1 cellular context compared by ENCODE assay signal in the genomic region with DNA sequence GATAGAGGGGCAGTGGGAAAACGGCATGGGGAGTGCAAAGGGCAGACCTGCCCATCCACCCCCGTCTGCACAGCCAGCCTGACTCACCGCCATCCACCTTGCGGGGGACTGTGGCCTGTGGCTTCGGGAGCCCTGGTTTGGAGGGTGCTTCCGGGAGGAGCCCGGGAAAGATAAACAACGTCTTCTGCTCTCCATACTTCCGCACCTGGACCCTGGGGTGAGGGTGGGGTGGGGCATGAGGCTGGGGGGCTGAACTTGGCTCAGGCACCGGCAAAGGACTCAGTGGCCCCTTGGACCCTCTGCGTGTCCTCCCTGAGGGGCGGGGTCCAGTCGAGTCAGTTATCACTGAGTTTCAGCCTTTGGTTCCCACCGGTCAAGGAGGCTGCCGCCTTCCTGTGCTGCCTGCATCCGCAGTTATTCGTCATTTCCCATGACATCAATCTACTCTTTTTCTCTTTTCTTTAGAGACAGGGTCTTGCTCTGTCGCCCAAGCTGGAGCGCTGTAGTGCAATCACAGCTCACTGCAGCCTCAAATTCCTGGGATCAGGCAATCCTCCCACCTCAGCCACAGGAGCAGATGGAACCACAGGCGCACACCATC.
TF ChIP-seq lines count a peak whose summit lies in the region.

No MANE protein-coding gene starts in this region.

TF ChIP-seq in HepG2, 621 proteins besides CTCF, POLR2A, EP300 and RAD21 (continued from another document and continues in another):
- no peak for TF ChIP-seq MXD3 (CRISPR knock-in tag; IDR thresholded peaks at IDR 0.05)
- no peak for TF ChIP-seq HNRNPH1 (optimal IDR thresholded peaks at IDR 0.05; ENCODE audit: low read depth, low read length)
- no peak for TF ChIP-seq KAT7 (CRISPR knock-in tag; IDR thresholded peaks at IDR 0.05; ENCODE audit: borderline replicate concordance)
- TF ChIP-seq KAT8 (CRISPR knock-in tag; IDR thresholded peaks at IDR 0.05) = peak; percentile 61
- no peak for TF ChIP-seq ZNF136 (CRISPR knock-in tag; IDR thresholded peaks at IDR 0.05; ENCODE audit: low read depth)
- TF ChIP-seq GATAD1 (CRISPR knock-in tag; IDR thresholded peaks at IDR 0.05) = peak; percentile 44; the same call in 1 of the 2 replicates
- peak; percentile 60; the same call in 1 of the 2 replicates for TF ChIP-seq RXRB (CRISPR knock-in tag; IDR thresholded peaks at IDR 0.05; ENCODE audit: borderline replicate concordance)
- TF ChIP-seq CCAR2 (optimal IDR thresholded peaks at IDR 0.05; ENCODE audit: low read depth, low read length) = no peak
- no peak for TF ChIP-seq CCDC6 (CRISPR knock-in tag; IDR thresholded peaks at IDR 0.05)
- TF ChIP-seq, protein P1, sequence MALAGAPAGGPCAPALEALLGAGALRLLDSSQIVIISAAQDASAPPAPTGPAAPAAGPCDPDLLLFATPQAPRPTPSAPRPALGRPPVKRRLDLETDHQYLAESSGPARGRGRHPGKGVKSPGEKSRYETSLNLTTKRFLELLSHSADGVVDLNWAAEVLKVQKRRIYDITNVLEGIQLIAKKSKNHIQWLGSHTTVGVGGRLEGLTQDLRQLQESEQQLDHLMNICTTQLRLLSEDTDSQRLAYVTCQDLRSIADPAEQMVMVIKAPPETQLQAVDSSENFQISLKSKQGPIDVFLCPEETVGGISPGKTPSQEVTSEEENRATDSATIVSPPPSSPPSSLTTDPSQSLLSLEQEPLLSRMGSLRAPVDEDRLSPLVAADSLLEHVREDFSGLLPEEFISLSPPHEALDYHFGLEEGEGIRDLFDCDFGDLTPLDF (CRISPR knock-in tag; IDR thresholded peaks at IDR 0.05) = no peak
- 0 out of 2 replicates have a peak, but pooled peaks have one; percentile 35 for TF ChIP-seq HNRNPL (IDR thresholded peaks at IDR 0.05; ENCODE audit: low read depth, low read length)
- TF ChIP-seq PBX2 (CRISPR knock-in tag; IDR thresholded peaks at IDR 0.05) = no peak
- peak; percentile 47 for TF ChIP-seq ZFX (CRISPR knock-in tag; IDR thresholded peaks at IDR 0.05; ENCODE audit: low read depth)
- no peak; the same call in 1 of the 2 replicates for TF ChIP-seq MEIS2 (CRISPR knock-in tag; IDR thresholded peaks at IDR 0.05)
- no peak for TF ChIP-seq TSC22D2 (CRISPR knock-in tag; IDR thresholded peaks at IDR 0.05; ENCODE audit: borderline replicate concordance)
- peak; percentile 46; the same call in 1 of the 2 replicates for TF ChIP-seq ZNF441 (CRISPR knock-in tag; IDR thresholded peaks at IDR 0.05; ENCODE audit: borderline replicate concordance)
- TF ChIP-seq MBD4 (IDR thresholded peaks at IDR 0.05; ENCODE audit: borderline replicate concordance, low read length) = no peak
- peak; percentile 77 for TF ChIP-seq ERF (CRISPR knock-in tag; IDR thresholded peaks at IDR 0.05)
- TF ChIP-seq, protein P2, sequence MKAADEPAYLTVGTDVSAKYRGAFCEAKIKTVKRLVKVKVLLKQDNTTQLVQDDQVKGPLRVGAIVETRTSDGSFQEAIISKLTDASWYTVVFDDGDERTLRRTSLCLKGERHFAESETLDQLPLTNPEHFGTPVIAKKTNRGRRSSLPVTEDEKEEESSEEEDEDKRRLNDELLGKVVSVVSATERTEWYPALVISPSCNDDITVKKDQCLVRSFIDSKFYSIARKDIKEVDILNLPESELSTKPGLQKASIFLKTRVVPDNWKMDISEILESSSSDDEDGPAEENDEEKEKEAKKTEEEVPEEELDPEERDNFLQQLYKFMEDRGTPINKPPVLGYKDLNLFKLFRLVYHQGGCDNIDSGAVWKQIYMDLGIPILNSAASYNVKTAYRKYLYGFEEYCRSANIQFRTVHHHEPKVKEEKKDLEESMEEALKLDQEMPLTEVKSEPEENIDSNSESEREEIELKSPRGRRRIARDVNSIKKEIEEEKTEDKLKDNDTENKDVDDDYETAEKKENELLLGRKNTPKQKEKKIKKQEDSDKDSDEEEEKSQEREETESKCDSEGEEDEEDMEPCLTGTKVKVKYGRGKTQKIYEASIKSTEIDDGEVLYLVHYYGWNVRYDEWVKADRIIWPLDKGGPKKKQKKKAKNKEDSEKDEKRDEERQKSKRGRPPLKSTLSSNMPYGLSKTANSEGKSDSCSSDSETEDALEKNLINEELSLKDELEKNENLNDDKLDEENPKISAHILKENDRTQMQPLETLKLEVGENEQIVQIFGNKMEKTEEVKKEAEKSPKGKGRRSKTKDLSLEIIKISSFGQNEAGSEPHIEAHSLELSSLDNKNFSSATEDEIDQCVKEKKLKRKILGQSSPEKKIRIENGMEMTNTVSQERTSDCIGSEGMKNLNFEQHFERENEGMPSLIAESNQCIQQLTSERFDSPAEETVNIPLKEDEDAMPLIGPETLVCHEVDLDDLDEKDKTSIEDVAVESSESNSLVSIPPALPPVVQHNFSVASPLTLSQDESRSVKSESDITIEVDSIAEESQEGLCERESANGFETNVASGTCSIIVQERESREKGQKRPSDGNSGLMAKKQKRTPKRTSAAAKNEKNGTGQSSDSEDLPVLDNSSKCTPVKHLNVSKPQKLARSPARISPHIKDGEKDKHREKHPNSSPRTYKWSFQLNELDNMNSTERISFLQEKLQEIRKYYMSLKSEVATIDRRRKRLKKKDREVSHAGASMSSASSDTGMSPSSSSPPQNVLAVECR (CRISPR knock-in tag; IDR thresholded peaks at IDR 0.05; ENCODE audit: borderline replicate concordance) = peak; percentile 54; the same call in 1 of the 2 replicates
- TF ChIP-seq, protein P3, sequence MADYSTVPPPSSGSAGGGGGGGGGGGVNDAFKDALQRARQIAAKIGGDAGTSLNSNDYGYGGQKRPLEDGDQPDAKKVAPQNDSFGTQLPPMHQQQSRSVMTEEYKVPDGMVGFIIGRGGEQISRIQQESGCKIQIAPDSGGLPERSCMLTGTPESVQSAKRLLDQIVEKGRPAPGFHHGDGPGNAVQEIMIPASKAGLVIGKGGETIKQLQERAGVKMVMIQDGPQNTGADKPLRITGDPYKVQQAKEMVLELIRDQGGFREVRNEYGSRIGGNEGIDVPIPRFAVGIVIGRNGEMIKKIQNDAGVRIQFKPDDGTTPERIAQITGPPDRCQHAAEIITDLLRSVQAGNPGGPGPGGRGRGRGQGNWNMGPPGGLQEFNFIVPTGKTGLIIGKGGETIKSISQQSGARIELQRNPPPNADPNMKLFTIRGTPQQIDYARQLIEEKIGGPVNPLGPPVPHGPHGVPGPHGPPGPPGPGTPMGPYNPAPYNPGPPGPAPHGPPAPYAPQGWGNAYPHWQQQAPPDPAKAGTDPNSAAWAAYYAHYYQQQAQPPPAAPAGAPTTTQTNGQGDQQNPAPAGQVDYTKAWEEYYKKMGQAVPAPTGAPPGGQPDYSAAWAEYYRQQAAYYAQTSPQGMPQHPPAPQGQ (CRISPR knock-in tag; IDR thresholded peaks at IDR 0.05; ENCODE audit: borderline replicate concordance) = no peak
- no peak for TF ChIP-seq ZNF282 (IDR thresholded peaks at IDR 0.05; ENCODE audit: partially characterized antibody)
- no peak for TF ChIP-seq IRX3 (CRISPR knock-in tag; IDR thresholded peaks at IDR 0.05; ENCODE audit: borderline replicate concordance, low read depth)
- TF ChIP-seq ZNF256 (CRISPR knock-in tag; conservative IDR thresholded peaks at IDR 0.05) = no peak
- TF ChIP-seq ZNF292 (CRISPR knock-in tag; IDR thresholded peaks at IDR 0.05; ENCODE audit: borderline replicate concordance, low read depth) = no peak
- TF ChIP-seq CENPX (CRISPR knock-in tag; IDR thresholded peaks at IDR 0.05) = no peak
- TF ChIP-seq PHF21A (CRISPR knock-in tag; IDR thresholded peaks at IDR 0.05) = peak; percentile 75
- peak; percentile 49; the same call in 1 of the 2 replicates for TF ChIP-seq TBX2 (CRISPR knock-in tag; IDR thresholded peaks at IDR 0.05; ENCODE audit: borderline replicate concordance)
- no peak for TF ChIP-seq FOXK2 (IDR thresholded peaks at IDR 0.05)
- TF ChIP-seq TCF7 (IDR thresholded peaks at IDR 0.05; ENCODE audit: low read depth) = no peak
- TF ChIP-seq HNF4G (IDR thresholded peaks at IDR 0.05; ENCODE audit: borderline replicate concordance, low read depth, low read length) = peak; percentile 58
- TF ChIP-seq HNF4G (CRISPR knock-in tag; IDR thresholded peaks at IDR 0.05; ENCODE audit: borderline replicate concordance, low read depth) = no peak
- no peak for TF ChIP-seq ZNF777 (CRISPR knock-in tag; IDR thresholded peaks at IDR 0.05)
- peak; percentile 61; the same call in 1 of the 2 replicates for TF ChIP-seq FOXO1 (CRISPR knock-in tag; IDR thresholded peaks at IDR 0.05)
- TF ChIP-seq ETV5 (CRISPR knock-in tag; IDR thresholded peaks at IDR 0.05; ENCODE audit: borderline replicate concordance) = peak; percentile 92
- TF ChIP-seq SYNCRIP (IDR thresholded peaks at IDR 0.05; ENCODE audit: insufficient read depth, low read depth, low read length) = no peak
- peak; percentile 80 for TF ChIP-seq ELF1 (CRISPR knock-in tag; IDR thresholded peaks at IDR 0.05)
- TF ChIP-seq ZNF225 (CRISPR knock-in tag; IDR thresholded peaks at IDR 0.05) = no peak
- no peak for TF ChIP-seq ZNF800 (CRISPR knock-in tag; IDR thresholded peaks at IDR 0.05)
- no peak for TF ChIP-seq ZNF570 (CRISPR knock-in tag; IDR thresholded peaks at IDR 0.05; ENCODE audit: borderline replicate concordance)
- TF ChIP-seq MEF2D (CRISPR knock-in tag; IDR thresholded peaks at IDR 0.05) = 0 out of 2 replicates have a peak, but pooled peaks have one; percentile 40
- TF ChIP-seq ZNF883 (CRISPR knock-in tag; IDR thresholded peaks at IDR 0.05; ENCODE audit: not compliant biosample characterization) = no peak
- peak; percentile 51; the same call in 1 of the 2 replicates for TF ChIP-seq ZNF350 (CRISPR knock-in tag; IDR thresholded peaks at IDR 0.05; ENCODE audit: borderline replicate concordance, low read depth)
- 0 out of 2 replicates have a peak, but pooled peaks have one; percentile 37 for TF ChIP-seq ZFP91 (CRISPR knock-in tag; IDR thresholded peaks at IDR 0.05; ENCODE audit: borderline replicate concordance)
- no peak for TF ChIP-seq ZNF747 (CRISPR knock-in tag; IDR thresholded peaks at IDR 0.05; ENCODE audit: borderline replicate concordance)
- TF ChIP-seq PRDM10 (CRISPR knock-in tag; IDR thresholded peaks at IDR 0.05; ENCODE audit: low read depth) = peak; percentile 81
- TF ChIP-seq TP53 (CRISPR knock-in tag; conservative IDR thresholded peaks at IDR 0.05) = no peak
- no peak for TF ChIP-seq HMG20B (CRISPR knock-in tag; conservative IDR thresholded peaks at IDR 0.05)
- TF ChIP-seq SMARCE1 (IDR thresholded peaks at IDR 0.05; ENCODE audit: borderline replicate concordance) = no peak
- TF ChIP-seq KMT2A (CRISPR knock-in tag; IDR thresholded peaks at IDR 0.05) = no peak
- TF ChIP-seq NR2F1 (CRISPR knock-in tag; IDR thresholded peaks at IDR 0.05) = no peak
